Comparison of ENCODE assay signal across 8 cellular contexts in the genomic region with DNA sequence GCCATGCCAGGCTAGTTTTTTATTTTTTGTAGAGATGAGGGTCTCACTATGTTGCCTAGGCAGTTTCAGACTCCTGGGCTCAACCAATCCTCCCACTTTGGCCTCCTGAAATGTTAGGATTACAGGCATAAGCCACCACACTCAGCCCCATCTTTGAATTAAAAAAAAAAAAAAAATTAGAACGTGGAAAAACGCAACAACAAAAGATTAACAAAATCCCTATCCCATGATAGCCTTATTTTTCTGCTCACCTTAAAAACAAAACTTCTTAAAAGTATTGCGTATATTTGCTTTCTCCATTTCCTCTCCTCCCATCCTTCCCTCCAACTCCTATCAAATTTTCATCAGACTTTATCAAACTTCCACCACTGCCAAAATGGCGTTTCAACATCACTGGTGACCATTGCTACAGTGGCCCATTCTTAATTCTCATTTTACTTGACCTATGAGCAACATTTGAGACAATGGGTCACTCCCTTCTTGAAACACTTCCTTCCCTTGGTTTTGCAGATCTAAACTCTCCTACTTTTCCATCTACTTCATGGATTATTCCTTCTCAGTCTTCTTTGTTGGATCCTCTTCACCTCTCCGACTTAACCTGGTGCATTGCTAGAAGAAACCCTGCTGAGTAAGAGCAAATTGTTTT. TPM values are rescaled to one million over a fixed set of nuclear protein-coding genes. Genes with fewer than 3 reads are reported as not detected.
A peak's percentile ranks its signal among the peaks of the same experiment; 100 is the strongest.
DNase-seq lines count a peak whose midpoint lies in the region; ATAC-seq, FAIRE-seq and TF ChIP-seq lines count a peak whose summit lies in the region.

No MANE protein-coding gene starts in this region.

- peak overlapping the region; percentile 90 for H3K27ac Mint-ChIP-seq in T-helper 1 cell treated with Interleukin-12 subunit alpha and Interleukin-12 subunit beta and Interleukin-4 antibody, amounts not matched to agents 30 μg/mL and 1 μg/mL, for 36 hours

- H3K9me3 ChIP-seq in Loucy (ENCODE audit: insufficient read depth, low read depth, low read length), result peaks cover 5% of the 10 kb centered on the region; the same call in 1 of the 2 replicates
- no peaks in the 10 kb centered on the region for H3K9me3 ChIP-seq in lung (ENCODE audit: control insufficient read depth in 2 of 2, insufficient read depth in 1 of 2, low read length in 1 of 2)

- no peaks in the 10 kb centered on the region for H3F3A ChIP-seq in Loucy (ENCODE audit: low read depth)

- peaks cover 5% of the 10 kb centered on the region; the same call in 1 of the 2 replicates for H3K79me2 ChIP-seq in Loucy (ENCODE audit: insufficient read depth, low read length)

- H3K9ac ChIP-seq in Loucy (ENCODE audit: low read depth, low read length, poor library complexity, severe bottlenecking), result peak overlapping the region; percentile 77

- H3K36me3 Mint-ChIP-seq in T-helper 1 cell treated with Interleukin-12 subunit alpha and Interleukin-12 subunit beta and Interleukin-4 antibody, amounts not matched to agents 30 μg/mL and 1 μg/mL, for 36 hours (ENCODE audit: low read depth), result peaks cover 22% of the 10 kb centered on the region

- H3K36me3 ChIP-seq in Loucy (ENCODE audit: insufficient read depth, low read length) (no peaks in the 10 kb centered on the region), lung (ENCODE audit: control insufficient read depth in 2 of 2, insufficient read depth in 2 of 2, low read length in 2 of 2) (peaks cover 0 to 4% of the 10 kb centered on the region in 2 donors)

- WGBS in lung, 2 donors, result 18 to 31% methylated on average over 5 of the region's 5 CpGs

- H3K27me3 Mint-ChIP-seq in T-helper 1 cell treated with Interleukin-12 subunit alpha and Interleukin-12 subunit beta and Interleukin-4 antibody, amounts not matched to agents 30 μg/mL and 1 μg/mL, for 36 hours (ENCODE audit: low read depth), result peaks cover 21% of the 10 kb centered on the region

- H3K4me3 ChIP-seq in Loucy (ENCODE audit: low read length, poor library complexity, severe bottlenecking) (peak overlapping the region; percentile 91), cardiac fibroblast (replicated peaks in 1 of 2; ENCODE audit: low read depth in 2 of 2, low read length in 2 of 2) (peak overlapping the region; percentile 77 to 84), lung (peak overlapping the region; percentile 57)

- peak overlapping the region; percentile 97 for H3K4me3 Mint-ChIP-seq in T-helper 1 cell treated with Interleukin-12 subunit alpha and Interleukin-12 subunit beta and Interleukin-4 antibody, amounts not matched to agents 30 μg/mL and 1 μg/mL, for 36 hours

- H3K27me3 ChIP-seq in Loucy (ENCODE audit: insufficient read depth, low read length, poor library complexity, severe bottlenecking) (no peaks in the 10 kb centered on the region), lung (ENCODE audit: control insufficient read depth, insufficient read depth) (no peaks in the 10 kb centered on the region)

- H2AFZ ChIP-seq in Loucy (ENCODE audit: low read length), result peak overlapping the region; percentile 97

- no peak for DNase-seq in T-helper 1 cell
- DNase-seq in cardiac fibroblast (ENCODE audit: low read depth in 2 of 2), result peak; percentile 50 to 59
- no peak for DNase-seq in lung (ENCODE audit: low spot score)
- peak; percentile 31 for DNase-seq in urothelium cell line (ENCODE audit: low spot score)
- no peak for DNase-seq in cerebellar cortex (ENCODE audit: low spot score)
- no peak for DNase-seq in SIG-M5 (lab: John Stamatoyannopoulos, UW)

- H4K20me1 ChIP-seq in Loucy (ENCODE audit: insufficient read depth, low read length, poor library complexity, severe bottlenecking), result no peaks in the 10 kb centered on the region

- H3K9me3 Mint-ChIP-seq in T-helper 1 cell treated with Interleukin-12 subunit alpha and Interleukin-12 subunit beta and Interleukin-4 antibody, amounts not matched to agents 30 μg/mL and 1 μg/mL, for 36 hours, result peaks cover 36% of the 10 kb centered on the region

- peaks cover 23% of the 10 kb centered on the region for H3K4me1 Mint-ChIP-seq in T-helper 1 cell treated with Interleukin-12 subunit alpha and Interleukin-12 subunit beta and Interleukin-4 antibody, amounts not matched to agents 30 μg/mL and 1 μg/mL, for 36 hours (ENCODE audit: low read depth)

- H3K4me2 ChIP-seq in Loucy (ENCODE audit: low read depth, low read length, poor library complexity, severe bottlenecking), result peak overlapping the region; percentile 81

- peak; percentile 23 for FAIRE-seq in urothelium cell line (lab: Jason Lieb, UNC)

- H3K4me1 ChIP-seq in Loucy (ENCODE audit: insufficient read depth, low read length, poor library complexity, severe bottlenecking), result peaks cover 22% of the 10 kb centered on the region
- peaks cover 0 to 5% of the 10 kb centered on the region in 2 donors for H3K4me1 ChIP-seq in lung (ENCODE audit: control insufficient read depth in 2 of 2, insufficient read depth in 2 of 2, low read length in 2 of 2)

- peak overlapping the region; percentile 84 to 90 for H3K27ac ChIP-seq in lung (ENCODE audit: low read depth in 1 of 2, low read length in 1 of 2)

- TF ChIP-seq CTCF in Loucy (conservative IDR thresholded peaks at IDR 0.05; ENCODE audit: low read length), result no peak
- TF ChIP-seq CTCF in cardiac fibroblast (IDR thresholded peaks at IDR 0.05; ENCODE audit: low read depth, low read length), result no peak
- TF ChIP-seq CTCF in lung (IDR thresholded peaks at IDR 0.05; ENCODE audit: control extremely low read depth, extremely low read depth), result no peak

- no peak for ATAC-seq in lung (ENCODE audit: insufficient read depth, low FRiP score)

- H3K9me2 ChIP-seq in Loucy (replicated peaks; ENCODE audit: low read depth, low read length), result no peaks in the 10 kb centered on the region

RNA-seq across cellular contexts. Expression of a gene that starts 0.6 kb away (rescaled TPM):
- 1 to 10 TPM; 4.8 to 5.2 TPM for total RNA-seq in lung
- 1 to 10 TPM; 1.7 to 3.3 TPM for polyA plus RNA-seq in lung

RNA-seq across cellular contexts. Expression of a gene that starts 22.3 kb away (rescaled TPM):
- 1 to 10 TPM; 5.0 to 8.4 TPM for total RNA-seq in lung
- 1 to 10 TPM; 4.8 to 5.3 TPM for polyA plus RNA-seq in lung

RNA-seq across cellular contexts. Expression of a gene that starts 53.8 kb away (rescaled TPM):
- 1 to 10 TPM; 3.4 to 4.2 TPM for total RNA-seq in lung
- polyA plus RNA-seq in lung, result 1 to 10 TPM; 1.7 to 4.2 TPM

Comparison
In these comparisons a context has a peak if more than half of its experiments do, and no peak if none do; other contexts are left out.
1. DNase-seq: peak in cardiac fibroblast (2 of 2) and urothelium cell line (single experiment); none in T-helper 1 cell (0 of 5), lung (single experiment), cerebellar cortex (single experiment) and SIG-M5 (single experiment).
2. Peak in every context shown above with its lines, with median percentiles within 50 percentile points of each other: H3K4me3 ChIP-seq.